Comparison of ENCODE assay signal across 16 cellular contexts in genomic region chr3:492586-493296, GRCh38.
A peak's percentile ranks its signal among the peaks of the same experiment; 100 is the strongest.
DNase-seq lines count a peak whose midpoint lies in the region; ATAC-seq and TF ChIP-seq lines count a peak whose summit lies in the region.
"Had no signal": no experiment of that assay in that cellular context is flagged by ENCODE, and none has a peak within 500 bp of the region (broad histone marks: within the 10 kb centered on the region; RNA-seq: fewer than 3 reads in every experiment).

No MANE protein-coding gene starts in this region.

- no TSS peak for BruUV-seq in OCI-LY7 (replicated peaks; lab: Mats Ljungman, UMichigan)

- peak; percentile 45 for ATAC-seq in GM19397 (IDR thresholded peaks at IDR 0.05; ENCODE audit: unreplicated experiment)
- peak; percentile 48 for ATAC-seq in HG03045 (IDR thresholded peaks at IDR 0.05; ENCODE audit: unreplicated experiment)
- ATAC-seq: Right ventricle myocardium inferior had no signal

- H3K4me3 ChIP-seq in BLaER1 (no peak overlapping the region), OCI-LY7 (ENCODE audit: low read depth, low read length, poor library complexity, severe bottlenecking) (peak overlapping the region; percentile 21)
- H3K4me3 ChIP-seq: lung had no signal

- no peak for DNase-seq in OCI-LY7 (ENCODE audit: low spot score)
- no peak for DNase-seq in HCEC 1CT
- DNase-seq in DMS 273 treated with DMSO at 0.1 percent for 48 hours (lab: John Stamatoyannopoulos, UW), result no peak
- no peak for DNase-seq in COR-L47 (lab: John Stamatoyannopoulos, UW)
- DNase-seq in occipital lobe (lab: John Stamatoyannopoulos, UW), result no peak
- DNase-seq: activated T-cell treated with anti-CD3 and anti-CD28 coated beads, Interleukin-2, amount 50 U/mL, for 1 hour; EL; hippocampal formation; NCI-H446 treated with DMSO at 0.1 percent for 48 hours; posterior cingulate gyrus; stimulated activated CD4-positive, alpha-beta T cell treated with anti-CD3 and anti-CD28 coated beads, Interleukin-2, amount 100 ng/mL, for 48 hours had no signal

- H3K4me1 ChIP-seq in BLaER1 (peaks cover 9% of the 10 kb centered on the region; the same call in 1 of the 2 replicates), OCI-LY7 (ENCODE audit: insufficient read depth, low read length, poor library complexity, severe bottlenecking) (peaks cover 10% of the 10 kb centered on the region)

- H3K36me3 ChIP-seq in BLaER1 (no peaks in the 10 kb centered on the region), OCI-LY7 (ENCODE audit: insufficient read depth, low read length) (no peaks in the 10 kb centered on the region)

- H3K27me3 ChIP-seq in BLaER1, result no peaks in the 10 kb centered on the region

- peak overlapping the region; percentile 66 for H3K4me2 ChIP-seq in BLaER1
- peak overlapping the region; percentile 46 for H3K4me2 ChIP-seq in OCI-LY7 (ENCODE audit: low read length)

- peak overlapping the region; percentile 73 for H2AFZ ChIP-seq in OCI-LY7 (ENCODE audit: low read length)

- H4K20me1 ChIP-seq in BLaER1 (no peaks in the 10 kb centered on the region), OCI-LY7 (ENCODE audit: insufficient read depth, low read length) (no peaks in the 10 kb centered on the region)

- H3K9me3 ChIP-seq in BLaER1 (peaks cover 3% of the 10 kb centered on the region; the same call in 1 of the 2 replicates), OCI-LY7 (ENCODE audit: low read length) (no peaks in the 10 kb centered on the region)

- peak overlapping the region; percentile 46; the same call in 1 of the 2 replicates for H3K27ac ChIP-seq in BLaER1
- H3K27ac ChIP-seq in OCI-LY7 (ENCODE audit: low read depth, low read length, poor library complexity, severe bottlenecking), result no peak overlapping the region

- intact Hi-C loops in OCI-LY7 (cut with micrococcal nuclease; ENCODE audit: unreplicated experiment), result no loop called here

- 0 out of 2 replicates have a peak overlapping the region, but pooled peaks have one; percentile 43 for H3K9ac ChIP-seq in BLaER1

- no peaks in the 10 kb centered on the region for H3K79me2 ChIP-seq in OCI-LY7 (ENCODE audit: insufficient read depth, low read depth, low read length)

- POLR2A ChIA-PET in OCI-LY7 (lab: Charles Lee), result interaction anchor here (0.5 to 1.2 kb wide), 2 partner anchors 9 to 92 kb away, joined by 3 read pairs; no protein-coding TSS in a partner anchor

- 0 out of 2 replicates have a peak, but pooled peaks have one; percentile 19 for TF ChIP-seq CTCF in OCI-LY7 (conservative IDR thresholded peaks at IDR 0.05; ENCODE audit: low read length)

- CTCF ChIA-PET in OCI-LY7 (lab: Charles Lee; ENCODE audit: unreplicated experiment), result no interaction called here

- no peaks in the 10 kb centered on the region for H3K9me2 ChIP-seq in OCI-LY7 (ENCODE audit: insufficient read depth, low read length)
